Comparison of ENCODE assay signal across 1 cellular context in the genomic region with DNA sequence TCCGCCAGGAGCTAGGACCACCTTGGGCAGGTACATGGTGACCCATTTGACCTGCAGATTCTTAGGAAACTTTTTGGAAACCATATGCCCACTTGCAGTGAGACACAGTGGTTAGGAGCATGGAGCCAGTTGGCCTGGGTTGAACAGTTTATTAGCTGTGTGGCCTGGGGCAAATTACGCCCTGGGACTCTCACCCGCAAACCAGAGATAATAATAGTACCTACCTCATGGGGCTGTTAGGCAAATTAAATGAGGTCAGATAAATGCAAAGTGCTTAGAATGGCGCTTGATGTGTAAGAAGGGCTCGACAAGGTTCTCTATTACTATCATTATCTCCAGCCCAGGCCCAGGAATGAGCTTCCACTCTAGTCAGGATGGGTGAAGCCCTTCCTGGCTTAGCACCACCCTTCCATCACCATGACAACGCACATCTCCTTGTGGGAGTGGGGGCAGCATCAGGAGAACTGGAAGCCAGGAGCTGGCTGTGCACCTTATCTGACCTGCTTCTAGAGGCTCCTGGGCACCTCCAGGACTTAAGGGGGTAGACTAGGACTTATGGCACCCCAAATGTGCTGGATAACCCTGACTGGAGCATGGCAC.
TF ChIP-seq lines count a peak whose summit lies in the region.

No MANE protein-coding gene starts in this region.

TF ChIP-seq in GM23338, 12 proteins besides CTCF, POLR2A, EP300 and RAD21:
- no peak for TF ChIP-seq EZH2 (IDR thresholded peaks at IDR 0.05; ENCODE audit: low read depth, unreplicated experiment)
- TF ChIP-seq NANOG (IDR thresholded peaks at IDR 0.05; ENCODE audit: borderline replicate concordance) = no peak
- TF ChIP-seq POLR2AphosphoS5 (IDR thresholded peaks at IDR 0.05; ENCODE audit: low read depth) = no peak
- TF ChIP-seq, protein P1, sequence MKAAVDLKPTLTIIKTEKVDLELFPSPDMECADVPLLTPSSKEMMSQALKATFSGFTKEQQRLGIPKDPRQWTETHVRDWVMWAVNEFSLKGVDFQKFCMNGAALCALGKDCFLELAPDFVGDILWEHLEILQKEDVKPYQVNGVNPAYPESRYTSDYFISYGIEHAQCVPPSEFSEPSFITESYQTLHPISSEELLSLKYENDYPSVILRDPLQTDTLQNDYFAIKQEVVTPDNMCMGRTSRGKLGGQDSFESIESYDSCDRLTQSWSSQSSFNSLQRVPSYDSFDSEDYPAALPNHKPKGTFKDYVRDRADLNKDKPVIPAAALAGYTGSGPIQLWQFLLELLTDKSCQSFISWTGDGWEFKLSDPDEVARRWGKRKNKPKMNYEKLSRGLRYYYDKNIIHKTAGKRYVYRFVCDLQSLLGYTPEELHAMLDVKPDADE (IDR thresholded peaks at IDR 0.05) = no peak
- no peak for TF ChIP-seq STAT1 (IDR thresholded peaks at IDR 0.05; ENCODE audit: unreplicated experiment)
- TF ChIP-seq ZNF331 (CRISPR knock-in tag; IDR thresholded peaks at IDR 0.05; ENCODE audit: low read depth) = no peak
- TF ChIP-seq ZNF114 (CRISPR knock-in tag; IDR thresholded peaks at IDR 0.05) = no peak
- TF ChIP-seq, protein P2, sequence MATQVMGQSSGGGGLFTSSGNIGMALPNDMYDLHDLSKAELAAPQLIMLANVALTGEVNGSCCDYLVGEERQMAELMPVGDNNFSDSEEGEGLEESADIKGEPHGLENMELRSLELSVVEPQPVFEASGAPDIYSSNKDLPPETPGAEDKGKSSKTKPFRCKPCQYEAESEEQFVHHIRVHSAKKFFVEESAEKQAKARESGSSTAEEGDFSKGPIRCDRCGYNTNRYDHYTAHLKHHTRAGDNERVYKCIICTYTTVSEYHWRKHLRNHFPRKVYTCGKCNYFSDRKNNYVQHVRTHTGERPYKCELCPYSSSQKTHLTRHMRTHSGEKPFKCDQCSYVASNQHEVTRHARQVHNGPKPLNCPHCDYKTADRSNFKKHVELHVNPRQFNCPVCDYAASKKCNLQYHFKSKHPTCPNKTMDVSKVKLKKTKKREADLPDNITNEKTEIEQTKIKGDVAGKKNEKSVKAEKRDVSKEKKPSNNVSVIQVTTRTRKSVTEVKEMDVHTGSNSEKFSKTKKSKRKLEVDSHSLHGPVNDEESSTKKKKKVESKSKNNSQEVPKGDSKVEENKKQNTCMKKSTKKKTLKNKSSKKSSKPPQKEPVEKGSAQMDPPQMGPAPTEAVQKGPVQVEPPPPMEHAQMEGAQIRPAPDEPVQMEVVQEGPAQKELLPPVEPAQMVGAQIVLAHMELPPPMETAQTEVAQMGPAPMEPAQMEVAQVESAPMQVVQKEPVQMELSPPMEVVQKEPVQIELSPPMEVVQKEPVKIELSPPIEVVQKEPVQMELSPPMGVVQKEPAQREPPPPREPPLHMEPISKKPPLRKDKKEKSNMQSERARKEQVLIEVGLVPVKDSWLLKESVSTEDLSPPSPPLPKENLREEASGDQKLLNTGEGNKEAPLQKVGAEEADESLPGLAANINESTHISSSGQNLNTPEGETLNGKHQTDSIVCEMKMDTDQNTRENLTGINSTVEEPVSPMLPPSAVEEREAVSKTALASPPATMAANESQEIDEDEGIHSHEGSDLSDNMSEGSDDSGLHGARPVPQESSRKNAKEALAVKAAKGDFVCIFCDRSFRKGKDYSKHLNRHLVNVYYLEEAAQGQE (IDR thresholded peaks at IDR 0.05; ENCODE audit: unreplicated experiment) = no peak
- no peak for TF ChIP-seq JUNB (IDR thresholded peaks at IDR 0.05; ENCODE audit: unreplicated experiment)
- TF ChIP-seq CREB1 (CRISPR knock-in tag; IDR thresholded peaks at IDR 0.05; ENCODE audit: low read depth) = no peak
- TF ChIP-seq, protein P3, sequence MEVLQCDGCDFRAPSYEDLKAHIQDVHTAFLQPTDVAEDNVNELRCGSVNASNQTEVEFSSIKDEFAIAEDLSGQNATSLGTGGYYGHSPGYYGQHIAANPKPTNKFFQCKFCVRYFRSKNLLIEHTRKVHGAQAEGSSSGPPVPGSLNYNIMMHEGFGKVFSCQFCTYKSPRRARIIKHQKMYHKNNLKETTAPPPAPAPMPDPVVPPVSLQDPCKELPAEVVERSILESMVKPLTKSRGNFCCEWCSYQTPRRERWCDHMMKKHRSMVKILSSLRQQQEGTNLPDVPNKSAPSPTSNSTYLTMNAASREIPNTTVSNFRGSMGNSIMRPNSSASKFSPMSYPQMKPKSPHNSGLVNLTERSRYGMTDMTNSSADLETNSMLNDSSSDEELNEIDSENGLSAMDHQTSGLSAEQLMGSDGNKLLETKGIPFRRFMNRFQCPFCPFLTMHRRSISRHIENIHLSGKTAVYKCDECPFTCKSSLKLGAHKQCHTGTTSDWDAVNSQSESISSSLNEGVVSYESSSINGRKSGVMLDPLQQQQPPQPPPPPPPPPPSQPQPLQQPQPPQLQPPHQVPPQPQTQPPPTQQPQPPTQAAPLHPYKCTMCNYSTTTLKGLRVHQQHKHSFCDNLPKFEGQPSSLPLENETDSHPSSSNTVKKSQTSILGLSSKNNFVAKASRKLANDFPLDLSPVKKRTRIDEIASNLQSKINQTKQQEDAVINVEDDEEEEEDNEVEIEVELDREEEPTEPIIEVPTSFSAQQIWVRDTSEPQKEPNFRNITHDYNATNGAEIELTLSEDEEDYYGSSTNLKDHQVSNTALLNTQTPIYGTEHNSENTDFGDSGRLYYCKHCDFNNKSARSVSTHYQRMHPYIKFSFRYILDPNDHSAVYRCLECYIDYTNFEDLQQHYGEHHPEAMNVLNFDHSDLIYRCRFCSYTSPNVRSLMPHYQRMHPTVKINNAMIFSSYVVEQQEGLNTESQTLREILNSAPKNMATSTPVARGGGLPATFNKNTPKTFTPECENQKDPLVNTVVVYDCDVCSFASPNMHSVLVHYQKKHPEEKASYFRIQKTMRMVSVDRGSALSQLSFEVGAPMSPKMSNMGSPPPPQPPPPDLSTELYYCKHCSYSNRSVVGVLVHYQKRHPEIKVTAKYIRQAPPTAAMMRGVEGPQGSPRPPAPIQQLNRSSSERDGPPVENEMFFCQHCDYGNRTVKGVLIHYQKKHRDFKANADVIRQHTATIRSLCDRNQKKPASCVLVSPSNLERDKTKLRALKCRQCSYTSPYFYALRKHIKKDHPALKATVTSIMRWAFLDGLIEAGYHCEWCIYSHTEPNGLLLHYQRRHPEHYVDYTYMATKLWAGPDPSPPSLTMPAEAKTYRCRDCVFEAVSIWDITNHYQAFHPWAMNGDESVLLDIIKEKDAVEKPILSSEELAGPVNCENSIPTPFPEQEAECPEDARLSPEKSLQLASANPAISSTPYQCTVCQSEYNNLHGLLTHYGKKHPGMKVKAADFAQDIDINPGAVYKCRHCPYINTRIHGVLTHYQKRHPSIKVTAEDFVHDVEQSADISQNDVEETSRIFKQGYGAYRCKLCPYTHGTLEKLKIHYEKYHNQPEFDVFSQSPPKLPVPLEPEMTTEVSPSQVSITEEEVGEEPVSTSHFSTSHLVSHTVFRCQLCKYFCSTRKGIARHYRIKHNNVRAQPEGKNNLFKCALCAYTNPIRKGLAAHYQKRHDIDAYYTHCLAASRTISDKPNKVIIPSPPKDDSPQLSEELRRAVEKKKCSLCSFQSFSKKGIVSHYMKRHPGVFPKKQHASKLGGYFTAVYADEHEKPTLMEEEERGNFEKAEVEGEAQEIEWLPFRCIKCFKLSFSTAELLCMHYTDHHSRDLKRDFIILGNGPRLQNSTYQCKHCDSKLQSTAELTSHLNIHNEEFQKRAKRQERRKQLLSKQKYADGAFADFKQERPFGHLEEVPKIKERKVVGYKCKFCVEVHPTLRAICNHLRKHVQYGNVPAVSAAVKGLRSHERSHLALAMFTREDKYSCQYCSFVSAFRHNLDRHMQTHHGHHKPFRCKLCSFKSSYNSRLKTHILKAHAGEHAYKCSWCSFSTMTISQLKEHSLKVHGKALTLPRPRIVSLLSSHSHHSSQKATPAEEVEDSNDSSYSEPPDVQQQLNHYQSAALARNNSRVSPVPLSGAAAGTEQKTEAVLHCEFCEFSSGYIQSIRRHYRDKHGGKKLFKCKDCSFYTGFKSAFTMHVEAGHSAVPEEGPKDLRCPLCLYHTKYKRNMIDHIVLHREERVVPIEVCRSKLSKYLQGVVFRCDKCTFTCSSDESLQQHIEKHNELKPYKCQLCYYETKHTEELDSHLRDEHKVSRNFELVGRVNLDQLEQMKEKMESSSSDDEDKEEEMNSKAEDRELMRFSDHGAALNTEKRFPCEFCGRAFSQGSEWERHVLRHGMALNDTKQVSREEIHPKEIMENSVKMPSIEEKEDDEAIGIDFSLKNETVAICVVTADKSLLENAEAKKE (CRISPR knock-in tag; IDR thresholded peaks at IDR 0.05) = no peak
- TF ChIP-seq EZH2phosphoT487 (IDR thresholded peaks at IDR 0.05; ENCODE audit: unreplicated experiment) = no peak
